ENCODE assay signal across 1 cellular context in the genomic region with DNA sequence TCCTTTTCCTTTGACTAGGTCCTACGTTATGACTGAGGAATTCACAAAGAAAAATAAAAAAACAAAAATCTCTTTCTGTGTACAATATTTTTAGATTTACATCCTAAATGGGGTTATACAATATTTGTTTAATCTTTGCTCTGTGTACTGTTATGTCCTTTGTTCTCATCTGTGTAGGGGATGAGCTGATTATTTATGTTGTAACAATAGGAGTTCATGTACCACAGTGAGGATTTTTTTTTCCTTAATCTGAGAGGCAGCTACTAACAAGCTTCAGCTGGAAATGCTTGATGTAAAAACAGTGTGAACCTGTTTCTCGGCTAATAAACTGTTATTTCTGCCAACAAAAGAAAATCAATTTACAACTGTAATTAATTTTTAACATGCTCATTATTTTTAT.
TF ChIP-seq lines count a peak whose summit lies in the region.

No MANE protein-coding gene starts in this region.

TF ChIP-seq in HepG2, 621 proteins besides CTCF, POLR2A, EP300 and RAD21 (continued from another document):
- TF ChIP-seq, protein P1, sequence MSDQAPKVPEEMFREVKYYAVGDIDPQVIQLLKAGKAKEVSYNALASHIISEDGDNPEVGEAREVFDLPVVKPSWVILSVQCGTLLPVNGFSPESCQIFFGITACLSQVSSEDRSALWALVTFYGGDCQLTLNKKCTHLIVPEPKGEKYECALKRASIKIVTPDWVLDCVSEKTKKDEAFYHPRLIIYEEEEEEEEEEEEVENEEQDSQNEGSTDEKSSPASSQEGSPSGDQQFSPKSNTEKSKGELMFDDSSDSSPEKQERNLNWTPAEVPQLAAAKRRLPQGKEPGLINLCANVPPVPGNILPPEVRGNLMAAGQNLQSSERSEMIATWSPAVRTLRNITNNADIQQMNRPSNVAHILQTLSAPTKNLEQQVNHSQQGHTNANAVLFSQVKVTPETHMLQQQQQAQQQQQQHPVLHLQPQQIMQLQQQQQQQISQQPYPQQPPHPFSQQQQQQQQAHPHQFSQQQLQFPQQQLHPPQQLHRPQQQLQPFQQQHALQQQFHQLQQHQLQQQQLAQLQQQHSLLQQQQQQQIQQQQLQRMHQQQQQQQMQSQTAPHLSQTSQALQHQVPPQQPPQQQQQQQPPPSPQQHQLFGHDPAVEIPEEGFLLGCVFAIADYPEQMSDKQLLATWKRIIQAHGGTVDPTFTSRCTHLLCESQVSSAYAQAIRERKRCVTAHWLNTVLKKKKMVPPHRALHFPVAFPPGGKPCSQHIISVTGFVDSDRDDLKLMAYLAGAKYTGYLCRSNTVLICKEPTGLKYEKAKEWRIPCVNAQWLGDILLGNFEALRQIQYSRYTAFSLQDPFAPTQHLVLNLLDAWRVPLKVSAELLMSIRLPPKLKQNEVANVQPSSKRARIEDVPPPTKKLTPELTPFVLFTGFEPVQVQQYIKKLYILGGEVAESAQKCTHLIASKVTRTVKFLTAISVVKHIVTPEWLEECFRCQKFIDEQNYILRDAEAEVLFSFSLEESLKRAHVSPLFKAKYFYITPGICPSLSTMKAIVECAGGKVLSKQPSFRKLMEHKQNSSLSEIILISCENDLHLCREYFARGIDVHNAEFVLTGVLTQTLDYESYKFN (CRISPR knock-in tag; conservative IDR thresholded peaks at IDR 0.05), result peak; percentile 59; the same call in 1 of the 2 replicates
- TF ChIP-seq ZNF639 (CRISPR knock-in tag; conservative IDR thresholded peaks at IDR 0.05) (no peak), ZBTB25 (CRISPR knock-in tag; IDR thresholded peaks at IDR 0.05) (no peak), ZNF790 (CRISPR knock-in tag; IDR thresholded peaks at IDR 0.05; ENCODE audit: borderline replicate concordance) (no peak), CEBPG (CRISPR knock-in tag; IDR thresholded peaks at IDR 0.05) (peak; percentile 72), ELF3 (CRISPR knock-in tag; IDR thresholded peaks at IDR 0.05) (peak; percentile 47; the same call in 1 of the 2 replicates), NFIC (IDR thresholded peaks at IDR 0.05; ENCODE audit: low read length) (peak; percentile 49; the same call in 1 of the 2 replicates), ZNF616 (CRISPR knock-in tag; IDR thresholded peaks at IDR 0.05; ENCODE audit: low read depth) (no peak), ZNF670 (CRISPR knock-in tag; IDR thresholded peaks at IDR 0.05; ENCODE audit: borderline replicate concordance) (no peak), ZSCAN12 (CRISPR knock-in tag; IDR thresholded peaks at IDR 0.05) (no peak), E2F1 (CRISPR knock-in tag; IDR thresholded peaks at IDR 0.05) (no peak), HNF4A (CRISPR knock-in tag; IDR thresholded peaks at IDR 0.05) (peak; percentile 80), KLF11 (CRISPR knock-in tag; IDR thresholded peaks at IDR 0.05) (no peak), ZNF180 (CRISPR knock-in tag; IDR thresholded peaks at IDR 0.05; ENCODE audit: borderline replicate concordance, low read depth) (no peak), GFI1 (CRISPR knock-in tag; IDR thresholded peaks at IDR 0.05; ENCODE audit: borderline replicate concordance) (peak; percentile 34; the same call in 1 of the 2 replicates), BCL6 (CRISPR knock-in tag; IDR thresholded peaks at IDR 0.05) (peak; percentile 57), NCOA2 (CRISPR knock-in tag; IDR thresholded peaks at IDR 0.05) (peak; percentile 71), ZNF83 (CRISPR knock-in tag; IDR thresholded peaks at IDR 0.05; ENCODE audit: borderline replicate concordance) (no peak), FOXJ3 (CRISPR knock-in tag; IDR thresholded peaks at IDR 0.05; ENCODE audit: borderline replicate concordance) (peak; percentile 68; the same call in 1 of the 2 replicates), RXRB (CRISPR knock-in tag; IDR thresholded peaks at IDR 0.05; ENCODE audit: borderline replicate concordance) (peak; percentile 40; the same call in 1 of the 2 replicates), SOX6 (IDR thresholded peaks at IDR 0.05) (no peak), SOX6 (CRISPR knock-in tag; IDR thresholded peaks at IDR 0.05) (peak; percentile 93)
- TF ChIP-seq, protein P2, sequence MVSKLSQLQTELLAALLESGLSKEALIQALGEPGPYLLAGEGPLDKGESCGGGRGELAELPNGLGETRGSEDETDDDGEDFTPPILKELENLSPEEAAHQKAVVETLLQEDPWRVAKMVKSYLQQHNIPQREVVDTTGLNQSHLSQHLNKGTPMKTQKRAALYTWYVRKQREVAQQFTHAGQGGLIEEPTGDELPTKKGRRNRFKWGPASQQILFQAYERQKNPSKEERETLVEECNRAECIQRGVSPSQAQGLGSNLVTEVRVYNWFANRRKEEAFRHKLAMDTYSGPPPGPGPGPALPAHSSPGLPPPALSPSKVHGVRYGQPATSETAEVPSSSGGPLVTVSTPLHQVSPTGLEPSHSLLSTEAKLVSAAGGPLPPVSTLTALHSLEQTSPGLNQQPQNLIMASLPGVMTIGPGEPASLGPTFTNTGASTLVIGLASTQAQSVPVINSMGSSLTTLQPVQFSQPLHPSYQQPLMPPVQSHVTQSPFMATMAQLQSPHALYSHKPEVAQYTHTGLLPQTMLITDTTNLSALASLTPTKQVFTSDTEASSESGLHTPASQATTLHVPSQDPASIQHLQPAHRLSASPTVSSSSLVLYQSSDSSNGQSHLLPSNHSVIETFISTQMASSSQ (IDR thresholded peaks at IDR 0.05; ENCODE audit: low read depth), result no peak
- TF ChIP-seq, protein P2 (CRISPR knock-in tag; IDR thresholded peaks at IDR 0.05; ENCODE audit: borderline replicate concordance), result no peak
- TF ChIP-seq, protein P3, sequence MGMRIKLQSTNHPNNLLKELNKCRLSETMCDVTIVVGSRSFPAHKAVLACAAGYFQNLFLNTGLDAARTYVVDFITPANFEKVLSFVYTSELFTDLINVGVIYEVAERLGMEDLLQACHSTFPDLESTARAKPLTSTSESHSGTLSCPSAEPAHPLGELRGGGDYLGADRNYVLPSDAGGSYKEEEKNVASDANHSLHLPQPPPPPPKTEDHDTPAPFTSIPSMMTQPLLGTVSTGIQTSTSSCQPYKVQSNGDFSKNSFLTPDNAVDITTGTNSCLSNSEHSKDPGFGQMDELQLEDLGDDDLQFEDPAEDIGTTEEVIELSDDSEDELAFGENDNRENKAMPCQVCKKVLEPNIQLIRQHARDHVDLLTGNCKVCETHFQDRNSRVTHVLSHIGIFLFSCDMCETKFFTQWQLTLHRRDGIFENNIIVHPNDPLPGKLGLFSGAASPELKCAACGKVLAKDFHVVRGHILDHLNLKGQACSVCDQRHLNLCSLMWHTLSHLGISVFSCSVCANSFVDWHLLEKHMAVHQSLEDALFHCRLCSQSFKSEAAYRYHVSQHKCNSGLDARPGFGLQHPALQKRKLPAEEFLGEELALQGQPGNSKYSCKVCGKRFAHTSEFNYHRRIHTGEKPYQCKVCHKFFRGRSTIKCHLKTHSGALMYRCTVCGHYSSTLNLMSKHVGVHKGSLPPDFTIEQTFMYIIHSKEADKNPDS (CRISPR knock-in tag; IDR thresholded peaks at IDR 0.05), result no peak
- TF ChIP-seq, protein P4, sequence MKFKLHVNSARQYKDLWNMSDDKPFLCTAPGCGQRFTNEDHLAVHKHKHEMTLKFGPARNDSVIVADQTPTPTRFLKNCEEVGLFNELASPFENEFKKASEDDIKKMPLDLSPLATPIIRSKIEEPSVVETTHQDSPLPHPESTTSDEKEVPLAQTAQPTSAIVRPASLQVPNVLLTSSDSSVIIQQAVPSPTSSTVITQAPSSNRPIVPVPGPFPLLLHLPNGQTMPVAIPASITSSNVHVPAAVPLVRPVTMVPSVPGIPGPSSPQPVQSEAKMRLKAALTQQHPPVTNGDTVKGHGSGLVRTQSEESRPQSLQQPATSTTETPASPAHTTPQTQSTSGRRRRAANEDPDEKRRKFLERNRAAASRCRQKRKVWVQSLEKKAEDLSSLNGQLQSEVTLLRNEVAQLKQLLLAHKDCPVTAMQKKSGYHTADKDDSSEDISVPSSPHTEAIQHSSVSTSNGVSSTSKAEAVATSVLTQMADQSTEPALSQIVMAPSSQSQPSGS (CRISPR knock-in tag; IDR thresholded peaks at IDR 0.05), result no peak
